Comparison of ENCODE assay signal across 8 cellular contexts in the genomic region with DNA sequence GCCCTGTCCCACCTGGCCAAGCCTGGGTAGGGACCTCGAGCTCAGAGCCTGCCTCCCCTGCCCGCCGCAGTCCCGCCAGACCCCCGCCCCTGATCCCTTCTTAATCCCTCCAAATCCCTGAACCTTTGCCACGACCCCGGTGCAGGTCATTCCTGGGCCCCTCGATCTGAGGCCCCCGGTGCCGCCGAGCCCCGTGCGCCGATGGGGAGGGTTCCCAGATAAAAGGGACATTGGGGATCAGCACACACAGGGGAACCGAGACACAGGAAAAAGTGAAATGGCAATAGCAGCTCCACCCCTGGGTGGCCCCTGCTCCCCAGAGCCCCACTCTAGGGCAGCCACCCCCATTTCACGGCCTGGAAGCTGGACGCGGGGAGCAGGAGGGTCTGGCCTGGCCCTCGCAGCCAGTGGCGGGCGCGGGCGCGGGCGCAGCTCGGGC. TPM values are rescaled to one million over a fixed set of nuclear protein-coding genes. Genes with fewer than 3 reads are reported as not detected.
A peak's percentile ranks its signal among the peaks of the same experiment; 100 is the strongest.
DNase-seq lines count a peak whose midpoint lies in the region; ATAC-seq, FAIRE-seq and TF ChIP-seq lines count a peak whose summit lies in the region.

No MANE protein-coding gene starts in this region.

- WGBS in heart left ventricle, 4 donors, result 0 to 4% (median 3%) methylated on average over 5 to 26 of the region's 26 CpGs
- WGBS in mesodermal cell (ENCODE audit: insufficient coverage in 2 of 2), 2 experiments, result 8 to 10% methylated on average over 10 to 23 of the region's 26 CpGs

- H3K36me3 Mint-ChIP-seq in activated B cell treated with CpG ODN at 0.5 μM for 24 hours (ENCODE audit: low read depth), result no peaks in the 10 kb centered on the region

- intact Hi-C loops in heart left ventricle (cut with DNase I), result no loop called here
- intact Hi-C loops in left ventricle myocardium superior (cut with micrococcal nuclease), result no loop called here
- intact Hi-C loops in activated B cell treated with CpG ODN at 0.5 μM for 24 hours (cut with micrococcal nuclease), result no loop called here
- intact Hi-C loops in upper lobe of right lung (cut with DNase I), result no loop called here

- TF ChIP-seq POLR2A in heart left ventricle (IDR thresholded peaks at IDR 0.05), result no peak
- TF ChIP-seq POLR2A in GM12892 (IDR thresholded peaks at IDR 0.05; ENCODE audit: low read depth, low read length), result no peak

- H3K27ac ChIP-seq in heart left ventricle (no peak overlapping the region), mesodermal cell (ENCODE audit: low read depth, low read length, severe bottlenecking) (no peak overlapping the region), upper lobe of right lung (no peak overlapping the region)

- TF ChIP-seq CTCF in heart left ventricle (IDR thresholded peaks at IDR 0.05), result peak in 3 of 12 donors; percentile 32 to 66 (median 48)
- TF ChIP-seq CTCF in activated B cell treated with CpG ODN at 0.5 μM for 24 hours (IDR thresholded peaks at IDR 0.05), result no peak
- no peak for TF ChIP-seq CTCF in upper lobe of right lung (IDR thresholded peaks at IDR 0.05)

- no peak for FAIRE-seq in GM12892 (lab: Jason Lieb, UNC)

- POLR2A ChIA-PET in activated B cell treated with CpG ODN at 0.5 μM for 24 hours (lab: Charles Lee), result no interaction called here

- H3K27me3 Mint-ChIP-seq in activated B cell treated with CpG ODN at 0.5 μM for 24 hours, result peaks cover 23% of the 10 kb centered on the region

- H3K27ac Mint-ChIP-seq in activated B cell treated with CpG ODN at 0.5 μM for 24 hours, result no peak overlapping the region

- H3K4me3 ChIP-seq in heart left ventricle (peak overlapping the region in 10 of 12 donors; percentile 39 to 63 (median 56)), mesodermal cell (ENCODE audit: extremely low read depth, insufficient read depth, low read length, poor library complexity, severe bottlenecking) (peak overlapping the region; percentile 52), upper lobe of right lung (peak overlapping the region; percentile 63)

- H3K4me1 ChIP-seq in heart left ventricle, result peaks cover 3 to 44% (median 15%) of the 10 kb centered on the region in 12 donors
- H3K4me1 ChIP-seq in mesodermal cell (ENCODE audit: control insufficient read depth, insufficient read depth, low read length, poor library complexity, severe bottlenecking), result peaks cover 10% of the 10 kb centered on the region
- peaks cover 26% of the 10 kb centered on the region for H3K4me1 ChIP-seq in upper lobe of right lung

- no peak for DNase-seq in heart left ventricle
- DNase-seq in left ventricle myocardium superior, result no peak
- no peak for DNase-seq in activated B cell treated with CpG ODN at 0.5 μM for 24 hours
- DNase-seq in upper lobe of right lung, result no peak
- no peak for DNase-seq in stimulated activated CD4-positive, alpha-beta T cell treated with anti-CD3 and anti-CD28 coated beads, Interleukin-2, amount 100 ng/mL, for 48 hours
- DNase-seq in GM12892 (ENCODE audit: insufficient read length), result no peak

- H3K4me3 Mint-ChIP-seq in activated B cell treated with CpG ODN at 0.5 μM for 24 hours, result peak overlapping the region; percentile 60

- H3K9me3 Mint-ChIP-seq in activated B cell treated with CpG ODN at 0.5 μM for 24 hours, result no peaks in the 10 kb centered on the region

- H3K27me3 ChIP-seq in heart left ventricle, result peaks cover 35 to 52% (median 47%) of the 10 kb centered on the region in 9 donors
- H3K27me3 ChIP-seq in upper lobe of right lung, result peaks cover 46% of the 10 kb centered on the region

- CTCF ChIA-PET in activated B cell treated with CpG ODN at 0.5 μM for 24 hours (lab: Charles Lee), result no interaction called here

- H3K36me3 ChIP-seq in heart left ventricle (no peaks in the 10 kb centered on the region), mesodermal cell (ENCODE audit: control insufficient read depth, insufficient read depth, low read length) (no peaks in the 10 kb centered on the region), upper lobe of right lung (no peaks in the 10 kb centered on the region)

- peaks cover 25% of the 10 kb centered on the region for H3K4me1 Mint-ChIP-seq in activated B cell treated with CpG ODN at 0.5 μM for 24 hours

- ATAC-seq in heart left ventricle (no peak), left ventricle myocardium superior (no peak), activated B cell treated with CpG ODN at 0.5 μM for 24 hours (ENCODE audit: low read depth) (no peak), upper lobe of right lung (no peak), HG03159 (IDR thresholded peaks at IDR 0.05; ENCODE audit: unreplicated experiment) (no peak)

- H3K9me3 ChIP-seq in heart left ventricle, result no peaks in the 10 kb centered on the region
- H3K9me3 ChIP-seq in mesodermal cell (ENCODE audit: control insufficient read depth, low read length), result no peaks in the 10 kb centered on the region
- no peaks in the 10 kb centered on the region for H3K9me3 ChIP-seq in upper lobe of right lung

RNA-seq across cellular contexts. Expression of a gene that starts 1.3 kb away (rescaled TPM):
- total RNA-seq in heart left ventricle (under 1 TPM in 1 of 9 donors, not detected in 8; 0.36 TPM), left ventricle myocardium superior (not detected), activated B cell treated with CpG ODN at 0.5 μM for 24 hours (not detected in 2 replicates), upper lobe of right lung (5.4 TPM)
- not detected for polyA plus RNA-seq in heart left ventricle
- 0.15 TPM for polyA plus RNA-seq in mesodermal cell (2013, experiment 1 of 2)
- polyA plus RNA-seq in mesodermal cell (2013, experiment 2 of 2), result 0.05 TPM
- polyA plus RNA-seq in GM12892 (2012; ENCODE audit: missing spikeins), result 0.23 TPM
